1 cellular context compared by ENCODE assay signal in the genomic region with DNA sequence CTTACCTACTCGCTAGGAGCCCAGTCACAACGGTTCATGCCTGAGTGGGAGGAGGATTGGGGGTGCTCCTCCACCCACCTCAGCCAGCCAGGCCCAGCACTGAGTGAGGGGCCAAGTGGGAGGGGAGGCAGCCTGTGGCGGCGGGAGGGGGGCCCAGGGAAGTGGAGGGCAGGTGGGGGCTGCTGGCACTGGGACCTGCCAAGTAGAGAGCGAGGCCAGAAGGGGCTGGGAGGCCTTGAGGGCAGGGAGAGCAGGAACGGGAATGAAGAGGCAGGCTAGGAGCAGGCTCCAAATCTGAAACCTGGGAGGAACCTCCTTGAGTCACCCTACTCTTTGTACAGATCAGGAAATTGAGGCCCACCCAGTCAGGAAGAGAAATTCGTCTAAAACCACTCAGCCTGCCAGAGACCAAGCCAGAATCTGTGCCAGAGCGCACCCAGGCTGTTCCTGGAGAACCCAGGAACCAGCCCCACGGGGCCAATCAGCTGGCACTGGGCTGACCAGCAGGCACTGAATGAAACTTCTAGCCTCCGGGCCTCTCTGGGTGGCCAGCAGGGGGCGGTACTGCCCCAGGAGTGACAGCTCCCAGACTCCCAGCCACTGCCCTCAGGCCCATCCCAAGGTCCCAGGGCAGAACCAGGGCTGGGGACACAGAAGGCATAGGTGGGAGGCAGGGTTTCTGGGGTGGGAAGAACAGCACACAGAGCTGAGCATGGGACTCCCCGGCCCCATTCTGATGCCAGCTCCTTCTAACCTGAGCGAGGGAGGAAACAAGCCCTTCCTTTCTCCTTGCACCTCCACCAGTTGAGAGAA.
TF ChIP-seq lines count a peak whose summit lies in the region.

No MANE protein-coding gene starts in this region.

TF ChIP-seq in HepG2, 621 proteins besides CTCF, POLR2A, EP300 and RAD21 (continued from another document and continues in another):
- TF ChIP-seq TIGD3 (CRISPR knock-in tag; IDR thresholded peaks at IDR 0.05; ENCODE audit: borderline replicate concordance) (no peak), THRA (CRISPR knock-in tag; IDR thresholded peaks at IDR 0.05; ENCODE audit: borderline replicate concordance) (peak; percentile 46; the same call in 1 of the 2 replicates), ZNF580 (CRISPR knock-in tag; IDR thresholded peaks at IDR 0.05; ENCODE audit: borderline replicate concordance, low read depth) (peak; percentile 90; the same call in 1 of the 2 replicates), TFAP4 (IDR thresholded peaks at IDR 0.05; ENCODE audit: borderline replicate concordance, low read depth) (peak; percentile 93; the same call in 1 of the 2 replicates), ZNF207 (IDR thresholded peaks at IDR 0.05; ENCODE audit: borderline replicate concordance) (no peak), ATRX (CRISPR knock-in tag; IDR thresholded peaks at IDR 0.05; ENCODE audit: borderline replicate concordance) (no peak), GABPB1 (CRISPR knock-in tag; IDR thresholded peaks at IDR 0.05) (peak; percentile 55; the same call in 1 of the 2 replicates), HOXA5 (CRISPR knock-in tag; IDR thresholded peaks at IDR 0.05) (0 out of 2 replicates have a peak, but pooled peaks have one; percentile 69), E2F2 (CRISPR knock-in tag; IDR thresholded peaks at IDR 0.05; ENCODE audit: borderline replicate concordance) (no peak), HNRNPLL (IDR thresholded peaks at IDR 0.05; ENCODE audit: low read depth, low read length, poor library complexity, severe bottlenecking) (peak; percentile 26), ZNF136 (CRISPR knock-in tag; IDR thresholded peaks at IDR 0.05; ENCODE audit: low read depth) (0 out of 2 replicates have a peak, but pooled peaks have one; percentile 54), POGZ (CRISPR knock-in tag; IDR thresholded peaks at IDR 0.05) (no peak), ZNF18 (CRISPR knock-in tag; IDR thresholded peaks at IDR 0.05; ENCODE audit: insufficient replicate concordance) (no peak), KLF13 (CRISPR knock-in tag; IDR thresholded peaks at IDR 0.05) (0 out of 2 replicates have a peak, but pooled peaks have one; percentile 30), ZNF607 (CRISPR knock-in tag; IDR thresholded peaks at IDR 0.05; ENCODE audit: borderline replicate concordance) (no peak), ZSCAN25 (CRISPR knock-in tag; IDR thresholded peaks at IDR 0.05) (peak; percentile 46; the same call in 1 of the 2 replicates), XRCC5 (optimal IDR thresholded peaks at IDR 0.05; ENCODE audit: low read length) (peak; percentile 70), ZNF350 (CRISPR knock-in tag; IDR thresholded peaks at IDR 0.05; ENCODE audit: borderline replicate concordance, low read depth) (peak; percentile 55; the same call in 1 of the 2 replicates), KAT2B (IDR thresholded peaks at IDR 0.05; ENCODE audit: borderline replicate concordance, low read depth, low read length) (no peak), SMARCE1 (IDR thresholded peaks at IDR 0.05; ENCODE audit: borderline replicate concordance) (no peak), ZNF431 (CRISPR knock-in tag; IDR thresholded peaks at IDR 0.05; ENCODE audit: borderline replicate concordance, low read depth) (no peak), ARNT2 (CRISPR knock-in tag; IDR thresholded peaks at IDR 0.05; ENCODE audit: low read depth) (0 out of 2 replicates have a peak, but pooled peaks have one; percentile 51), FOXA3 (CRISPR knock-in tag; IDR thresholded peaks at IDR 0.05) (peak; percentile 33; the same call in 1 of the 2 replicates)
- TF ChIP-seq, protein P1, sequence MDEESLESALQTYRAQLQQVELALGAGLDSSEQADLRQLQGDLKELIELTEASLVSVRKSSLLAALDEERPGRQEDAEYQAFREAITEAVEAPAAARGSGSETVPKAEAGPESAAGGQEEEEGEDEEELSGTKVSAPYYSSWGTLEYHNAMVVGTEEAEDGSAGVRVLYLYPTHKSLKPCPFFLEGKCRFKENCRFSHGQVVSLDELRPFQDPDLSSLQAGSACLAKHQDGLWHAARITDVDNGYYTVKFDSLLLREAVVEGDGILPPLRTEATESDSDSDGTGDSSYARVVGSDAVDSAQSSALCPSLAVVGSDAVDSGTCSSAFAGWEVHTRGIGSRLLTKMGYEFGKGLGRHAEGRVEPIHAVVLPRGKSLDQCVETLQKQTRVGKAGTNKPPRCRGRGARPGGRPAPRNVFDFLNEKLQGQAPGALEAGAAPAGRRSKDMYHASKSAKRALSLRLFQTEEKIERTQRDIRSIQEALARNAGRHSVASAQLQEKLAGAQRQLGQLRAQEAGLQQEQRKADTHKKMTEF (CRISPR knock-in tag; IDR thresholded peaks at IDR 0.05) = peak; percentile 50; the same call in 1 of the 2 replicates
- TF ChIP-seq, protein P2, sequence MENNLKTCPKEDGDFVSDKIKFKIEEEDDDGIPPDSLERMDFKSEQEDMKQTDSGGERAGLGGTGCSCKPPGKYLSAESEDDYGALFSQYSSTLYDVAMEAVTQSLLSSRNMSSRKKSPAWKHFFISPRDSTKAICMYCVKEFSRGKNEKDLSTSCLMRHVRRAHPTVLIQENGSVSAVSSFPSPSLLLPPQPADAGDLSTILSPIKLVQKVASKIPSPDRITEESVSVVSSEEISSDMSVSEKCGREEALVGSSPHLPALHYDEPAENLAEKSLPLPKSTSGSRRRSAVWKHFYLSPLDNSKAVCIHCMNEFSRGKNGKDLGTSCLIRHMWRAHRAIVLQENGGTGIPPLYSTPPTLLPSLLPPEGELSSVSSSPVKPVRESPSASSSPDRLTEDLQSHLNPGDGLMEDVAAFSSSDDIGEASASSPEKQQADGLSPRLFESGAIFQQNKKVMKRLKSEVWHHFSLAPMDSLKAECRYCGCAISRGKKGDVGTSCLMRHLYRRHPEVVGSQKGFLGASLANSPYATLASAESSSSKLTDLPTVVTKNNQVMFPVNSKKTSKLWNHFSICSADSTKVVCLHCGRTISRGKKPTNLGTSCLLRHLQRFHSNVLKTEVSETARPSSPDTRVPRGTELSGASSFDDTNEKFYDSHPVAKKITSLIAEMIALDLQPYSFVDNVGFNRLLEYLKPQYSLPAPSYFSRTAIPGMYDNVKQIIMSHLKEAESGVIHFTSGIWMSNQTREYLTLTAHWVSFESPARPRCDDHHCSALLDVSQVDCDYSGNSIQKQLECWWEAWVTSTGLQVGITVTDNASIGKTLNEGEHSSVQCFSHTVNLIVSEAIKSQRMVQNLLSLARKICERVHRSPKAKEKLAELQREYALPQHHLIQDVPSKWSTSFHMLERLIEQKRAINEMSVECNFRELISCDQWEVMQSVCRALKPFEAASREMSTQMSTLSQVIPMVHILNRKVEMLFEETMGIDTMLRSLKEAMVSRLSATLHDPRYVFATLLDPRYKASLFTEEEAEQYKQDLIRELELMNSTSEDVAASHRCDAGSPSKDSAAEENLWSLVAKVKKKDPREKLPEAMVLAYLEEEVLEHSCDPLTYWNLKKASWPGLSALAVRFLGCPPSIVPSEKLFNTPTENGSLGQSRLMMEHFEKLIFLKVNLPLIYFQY (CRISPR knock-in tag; IDR thresholded peaks at IDR 0.05; ENCODE audit: borderline replicate concordance) = peak; percentile 58; the same call in 1 of the 2 replicates
- TF ChIP-seq, protein P3, sequence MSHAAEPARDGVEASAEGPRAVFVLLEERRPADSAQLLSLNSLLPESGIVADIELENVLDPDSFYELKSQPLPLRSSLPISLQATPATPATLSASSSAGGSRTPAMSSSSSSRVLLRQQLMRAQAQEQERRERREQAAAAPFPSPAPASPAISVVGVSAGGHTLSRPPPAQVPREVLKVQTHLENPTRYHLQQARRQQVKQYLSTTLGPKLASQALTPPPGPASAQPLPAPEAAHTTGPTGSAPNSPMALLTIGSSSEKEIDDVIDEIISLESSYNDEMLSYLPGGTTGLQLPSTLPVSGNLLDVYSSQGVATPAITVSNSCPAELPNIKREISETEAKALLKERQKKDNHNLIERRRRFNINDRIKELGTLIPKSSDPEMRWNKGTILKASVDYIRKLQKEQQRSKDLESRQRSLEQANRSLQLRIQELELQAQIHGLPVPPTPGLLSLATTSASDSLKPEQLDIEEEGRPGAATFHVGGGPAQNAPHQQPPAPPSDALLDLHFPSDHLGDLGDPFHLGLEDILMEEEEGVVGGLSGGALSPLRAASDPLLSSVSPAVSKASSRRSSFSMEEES (CRISPR knock-in tag; IDR thresholded peaks at IDR 0.05) = peak; percentile 61; the same call in 1 of the 2 replicates
- TF ChIP-seq, protein P4, sequence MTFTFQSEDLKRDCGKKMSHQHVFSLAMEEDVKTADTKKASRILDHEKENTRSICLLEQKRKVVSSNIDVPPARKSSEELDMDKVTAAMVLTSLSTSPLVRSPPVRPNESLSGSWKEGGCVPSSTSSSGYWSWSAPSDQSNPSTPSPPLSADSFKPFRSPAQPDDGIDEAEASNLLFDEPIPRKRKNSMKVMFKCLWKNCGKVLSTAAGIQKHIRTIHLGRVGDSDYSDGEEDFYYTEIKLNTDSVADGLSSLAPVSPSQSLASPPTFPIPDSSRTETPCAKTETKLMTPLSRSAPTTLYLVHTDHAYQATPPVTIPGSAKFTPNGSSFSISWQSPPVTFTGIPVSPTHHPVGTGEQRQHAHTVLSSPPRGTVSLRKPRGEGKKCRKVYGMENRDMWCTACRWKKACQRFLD (CRISPR knock-in tag; IDR thresholded peaks at IDR 0.05; ENCODE audit: borderline replicate concordance) = no peak
- TF ChIP-seq, protein P5, sequence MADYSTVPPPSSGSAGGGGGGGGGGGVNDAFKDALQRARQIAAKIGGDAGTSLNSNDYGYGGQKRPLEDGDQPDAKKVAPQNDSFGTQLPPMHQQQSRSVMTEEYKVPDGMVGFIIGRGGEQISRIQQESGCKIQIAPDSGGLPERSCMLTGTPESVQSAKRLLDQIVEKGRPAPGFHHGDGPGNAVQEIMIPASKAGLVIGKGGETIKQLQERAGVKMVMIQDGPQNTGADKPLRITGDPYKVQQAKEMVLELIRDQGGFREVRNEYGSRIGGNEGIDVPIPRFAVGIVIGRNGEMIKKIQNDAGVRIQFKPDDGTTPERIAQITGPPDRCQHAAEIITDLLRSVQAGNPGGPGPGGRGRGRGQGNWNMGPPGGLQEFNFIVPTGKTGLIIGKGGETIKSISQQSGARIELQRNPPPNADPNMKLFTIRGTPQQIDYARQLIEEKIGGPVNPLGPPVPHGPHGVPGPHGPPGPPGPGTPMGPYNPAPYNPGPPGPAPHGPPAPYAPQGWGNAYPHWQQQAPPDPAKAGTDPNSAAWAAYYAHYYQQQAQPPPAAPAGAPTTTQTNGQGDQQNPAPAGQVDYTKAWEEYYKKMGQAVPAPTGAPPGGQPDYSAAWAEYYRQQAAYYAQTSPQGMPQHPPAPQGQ (CRISPR knock-in tag; IDR thresholded peaks at IDR 0.05; ENCODE audit: borderline replicate concordance) = no peak
- TF ChIP-seq, protein P6, sequence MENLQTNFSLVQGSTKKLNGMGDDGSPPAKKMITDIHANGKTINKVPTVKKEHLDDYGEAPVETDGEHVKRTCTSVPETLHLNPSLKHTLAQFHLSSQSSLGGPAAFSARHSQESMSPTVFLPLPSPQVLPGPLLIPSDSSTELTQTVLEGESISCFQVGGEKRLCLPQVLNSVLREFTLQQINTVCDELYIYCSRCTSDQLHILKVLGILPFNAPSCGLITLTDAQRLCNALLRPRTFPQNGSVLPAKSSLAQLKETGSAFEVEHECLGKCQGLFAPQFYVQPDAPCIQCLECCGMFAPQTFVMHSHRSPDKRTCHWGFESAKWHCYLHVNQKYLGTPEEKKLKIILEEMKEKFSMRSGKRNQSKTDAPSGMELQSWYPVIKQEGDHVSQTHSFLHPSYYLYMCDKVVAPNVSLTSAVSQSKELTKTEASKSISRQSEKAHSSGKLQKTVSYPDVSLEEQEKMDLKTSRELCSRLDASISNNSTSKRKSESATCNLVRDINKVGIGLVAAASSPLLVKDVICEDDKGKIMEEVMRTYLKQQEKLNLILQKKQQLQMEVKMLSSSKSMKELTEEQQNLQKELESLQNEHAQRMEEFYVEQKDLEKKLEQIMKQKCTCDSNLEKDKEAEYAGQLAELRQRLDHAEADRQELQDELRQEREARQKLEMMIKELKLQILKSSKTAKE (CRISPR knock-in tag; IDR thresholded peaks at IDR 0.05; ENCODE audit: borderline replicate concordance) = no peak
